Comparison of ENCODE assay signal across 8 cellular contexts in genomic region chr1:62783736-62784508, GRCh38.
DNase-seq lines count a peak whose midpoint lies in the region; ATAC-seq and TF ChIP-seq lines count a peak whose summit lies in the region.

Gene ATG4C (plus strand): TSS chr1:62784132. CDS start chr1:62803787, 19,655 bp downstream.

- H3K36me3 Mint-ChIP-seq in memory B cell = no peaks in the 10 kb centered on the region

- no peaks in the 10 kb centered on the region for H3K9me3 Mint-ChIP-seq in memory B cell

- no peak within 1 kb of the TSS for H3K4me3 Mint-ChIP-seq in memory B cell

- H3K27ac Mint-ChIP-seq in memory B cell = no peak within 1 kb of the TSS

- peak within 1 kb of the TSS; percentile 62 for H3K9ac ChIP-seq in endocrine pancreas (ENCODE audit: control insufficient read depth, insufficient read depth, low read length)

- no peaks in the 10 kb centered on the region for H3K9me3 ChIP-seq in endocrine pancreas (ENCODE audit: control insufficient read depth, low read length)

- no peak for TF ChIP-seq CTCF in GM20000 (IDR thresholded peaks at IDR 0.05; ENCODE audit: extremely low read depth, missing control alignments)

- peak; percentile 99 for DNase-seq in COLO668 (lab: John Stamatoyannopoulos, UW; ENCODE audit: unreplicated experiment)
- peak; percentile 90 for DNase-seq in GM20000 (ENCODE audit: low spot score)
- DNase-seq in HS-5 (ENCODE audit: low read depth) = peak; percentile 92
- DNase-seq in NK-92 (lab: John Stamatoyannopoulos, UW; ENCODE audit: unreplicated experiment) = peak; percentile 79
- DNase-seq in activated CD8-positive, alpha-beta memory T cell treated with anti-CD3 and anti-CD28 coated beads for 24 hours = peak; percentile 93
- DNase-seq in memory B cell (ENCODE audit: low spot score in 2 of 2) = peak; percentile 82 to 84
- DNase-seq in stimulated activated CD8-positive, alpha-beta memory T cell treated with anti-CD3 and anti-CD28 coated beads, Interleukin-12 subunit alpha, Interleukin-12 subunit beta, amount 100 ng/mL, for 24 hours (ENCODE audit: extremely low read depth) = peak; percentile 78

- no peaks in the 10 kb centered on the region for H3K27me3 Mint-ChIP-seq in memory B cell

- peak within 1 kb of the TSS; percentile 95 for H3K4me3 ChIP-seq in endocrine pancreas (ENCODE audit: control insufficient read depth, insufficient read depth, low read length)

- no peaks in the 10 kb centered on the region for H3K36me3 ChIP-seq in endocrine pancreas (ENCODE audit: control insufficient read depth, insufficient read depth, low read length)

- no peaks in the 10 kb centered on the region for H3K4me1 ChIP-seq in endocrine pancreas (ENCODE audit: control insufficient read depth, insufficient read depth, low read length)

- peaks cover 12% of the 10 kb centered on the region for H3K4me1 Mint-ChIP-seq in memory B cell

- no peaks in the 10 kb centered on the region for H3K27me3 ChIP-seq in endocrine pancreas (ENCODE audit: control insufficient read depth, insufficient read depth, low read length)

- ATAC-seq in memory B cell (ENCODE audit: low read depth) = peak; percentile 93

Comparison
In these comparisons a context has a peak if more than half of its experiments do, and no peak if none do; other contexts are left out.
1. Peak in every context shown above with its lines: DNase-seq, ATAC-seq and H3K4me3 ChIP-seq.